21 cellular contexts compared by ENCODE assay signal in genomic region chr10:77431209-77431611, GRCh38.
A peak's percentile ranks its signal among the peaks of the same experiment; 100 is the strongest.
DNase-seq lines count a peak whose midpoint lies in the region; ATAC-seq and TF ChIP-seq lines count a peak whose summit lies in the region.
"Had no signal": no experiment of that assay in that cellular context is flagged by ENCODE, and none has a peak within 500 bp of the region (broad histone marks: within the 10 kb centered on the region; RNA-seq: fewer than 3 reads in every experiment).

No MANE protein-coding gene starts in this region.

- H3K4me1 ChIP-seq in IMR-90 (ENCODE audit: control insufficient read depth, insufficient read depth, low read length) (peaks cover 6% of the 10 kb centered on the region), lower lobe of right lung (peaks cover 6% of the 10 kb centered on the region)
- H3K4me1 ChIP-seq: right atrium auricular region had no signal

- H3K9ac ChIP-seq in IMR-90 (ENCODE audit: low read depth, low read length): no peak overlapping the region

- no peaks in the 10 kb centered on the region for H4K20me1 ChIP-seq in IMR-90 (ENCODE audit: insufficient read depth, low read length)

- dilution Hi-C loops in IMR-90 (cut with HindIII; ENCODE audit: low sequenced_read_pairs, unreplicated experiment): no loop called here

- H3K79me1 ChIP-seq in IMR-90 (ENCODE audit: low read depth in 1 of 2, low read length in 2 of 2): 0 out of 4 replicates have a peak, but pooled peaks cover 0 to 2% of the 10 kb centered on the region in 2 experiments

- no peak overlapping the region for H2AK9ac ChIP-seq in IMR-90 (replicated peaks; ENCODE audit: low read depth, low read length, poor library complexity)

- DNase-seq in ACHN (peak; percentile 13), IMR-90 (no peak), astrocyte of the cerebellum (ENCODE audit: low read depth) (no peak), lower lobe of right lung (no peak), NCI-H1436 (lab: John Stamatoyannopoulos, UW) (no peak), epidermal melanocyte (ENCODE audit: insufficient read length, low spot score) (no peak)
- DNase-seq: activated CD4-positive, alpha-beta T cell treated with anti-CD3 and anti-CD28 coated beads for 48 hours; activated naive CD4-positive, alpha-beta T cell treated with anti-CD3 and anti-CD28 coated beads, Interleukin-2, amount 10 ng/mL, durations not matched to agents 7 days and 5 days; Calu3; effector CD4-positive, alpha-beta T cell; hypothalamus; KBM-7; left colon; naive thymus-derived CD4-positive, alpha-beta T cell; NCI-H1417; NCI-H526; substantia nigra; T-helper 17 cell had no signal

- TF ChIP-seq RAD21 in IMR-90 (IDR thresholded peaks at IDR 0.05; ENCODE audit: low read length): no peak

- 0 out of 2 replicates have a peak overlapping the region, but pooled peaks have one; percentile 8 for H3K4ac ChIP-seq in IMR-90 (ENCODE audit: low read depth, low read length)

- POLR2A ChIA-PET in IMR-90 (lab: Charles Lee; ENCODE audit: unreplicated experiment): no interaction called here

- H4K8ac ChIP-seq in IMR-90 (ENCODE audit: low read depth in 2 of 2, low read length in 2 of 2): no peak overlapping the region

- ATAC-seq in IMR-90 (ENCODE audit: low read depth) (peak; percentile 49), lower lobe of right lung (peak; percentile 53 to 83), GM18505 (IDR thresholded peaks at IDR 0.05; ENCODE audit: unreplicated experiment) (no peak), GM21381 (IDR thresholded peaks at IDR 0.05; ENCODE audit: unreplicated experiment) (no peak)
- ATAC-seq: naive thymus-derived CD4-positive, alpha-beta T cell; T-helper 17 cell had no signal

- in situ Hi-C loops in ACHN (cut with HindIII; ENCODE audit: low pct_ligation_motif_present, low pct_unique_long_range_greater_than_20kb, low sequenced_read_pairs) (no loop called here), IMR-90 (cut with MboI; ENCODE audit: low sequenced_read_pairs) (no loop called here), astrocyte of the cerebellum (cut with HindIII; ENCODE audit: low sequenced_read_pairs) (no loop called here)

- CTCF ChIA-PET in IMR-90 (lab: Yijun Ruan, JAX): no interaction called here

- H3K4me3 ChIP-seq in IMR-90 (ENCODE audit: insufficient read depth, low read depth, low read length): no peak overlapping the region
- H3K4me3 ChIP-seq in astrocyte of the cerebellum (ENCODE audit: low read depth, low read length): no peak overlapping the region
- no peak overlapping the region for H3K4me3 ChIP-seq in lower lobe of right lung
- H3K4me3 ChIP-seq: right atrium auricular region had no signal

- H3K14ac ChIP-seq in IMR-90 (replicated peaks; ENCODE audit: low read depth, low read length): no peak overlapping the region; the same call in 1 of the 2 replicates

- H3K27ac ChIP-seq in IMR-90 (ENCODE audit: insufficient read depth, low read length) (no peak overlapping the region), lower lobe of right lung (no peak overlapping the region)
- H3K27ac ChIP-seq: right atrium auricular region had no signal

- H3K9me3 ChIP-seq in IMR-90 (ENCODE audit: control insufficient read depth, insufficient read depth, low read length): no peaks in the 10 kb centered on the region
- no peaks in the 10 kb centered on the region for H3K9me3 ChIP-seq in lower lobe of right lung
- H3K9me3 ChIP-seq: right atrium auricular region had no signal

- H4K5ac ChIP-seq in IMR-90 (ENCODE audit: low read depth, low read length): no peak overlapping the region

- H2BK15ac ChIP-seq in IMR-90 (ENCODE audit: low read depth, low read length): no peak overlapping the region

- intact Hi-C loops in IMR-90 (cut with micrococcal nuclease) (no loop called here), lower lobe of right lung (cut with DNase I) (no loop called here)

- no peak overlapping the region for H3K4me2 ChIP-seq in IMR-90 (ENCODE audit: low read depth, low read length)

- BruUV-seq in IMR-90 (replicated peaks; lab: Mats Ljungman, UMichigan): no TSS peak

- H2AFZ ChIP-seq in IMR-90 (replicated peaks; ENCODE audit: low read length, poor library complexity): no peak overlapping the region

- H3K18ac ChIP-seq in IMR-90 (ENCODE audit: low read depth, low read length): no peak overlapping the region; the same call in 1 of the 2 replicates

- TF ChIP-seq POLR2A in IMR-90 (IDR thresholded peaks at IDR 0.05; ENCODE audit: low read depth, low read length): no peak
- TF ChIP-seq POLR2A in GM18505 (IDR thresholded peaks at IDR 0.05; ENCODE audit: borderline replicate concordance, extremely low read depth, insufficient read depth, insufficient read length): no peak

- no peak overlapping the region for H4K91ac ChIP-seq in IMR-90 (ENCODE audit: insufficient read depth, low read depth, low read length)

- H3K56ac ChIP-seq in IMR-90 (ENCODE audit: extremely low read depth, insufficient read depth, low read length): no peak overlapping the region

- H3K9me1 ChIP-seq in IMR-90 (ENCODE audit: insufficient read depth, low read length): peaks cover 7% of the 10 kb centered on the region

- no peak overlapping the region for H2BK5ac ChIP-seq in IMR-90 (ENCODE audit: low read depth, low read length, poor library complexity, severe bottlenecking)

- no peak overlapping the region for H3K23ac ChIP-seq in IMR-90 (ENCODE audit: low read depth, low read length)

- no peak overlapping the region for H2AK5ac ChIP-seq in IMR-90 (ENCODE audit: low read depth, low read length)

- H3K36me3 ChIP-seq in IMR-90 (ENCODE audit: control insufficient read depth, insufficient read depth, low read length): no peaks in the 10 kb centered on the region
- H3K36me3 ChIP-seq in lower lobe of right lung: no peaks in the 10 kb centered on the region
- H3K36me3 ChIP-seq: right atrium auricular region had no signal

- no peak overlapping the region for H2BK20ac ChIP-seq in IMR-90 (ENCODE audit: low read depth, low read length)

- H2BK120ac ChIP-seq in IMR-90 (ENCODE audit: low read depth, low read length): no peak overlapping the region

- no peaks in the 10 kb centered on the region for H3K27me3 ChIP-seq in IMR-90 (ENCODE audit: control insufficient read depth, insufficient read depth, low read length)
- no peaks in the 10 kb centered on the region for H3K27me3 ChIP-seq in lower lobe of right lung (ENCODE audit: low read depth)
- H3K27me3 ChIP-seq: right atrium auricular region had no signal

- TF ChIP-seq CTCF in IMR-90 (conservative IDR thresholded peaks at IDR 0.05; ENCODE audit: low read depth, low read length) (0 out of 2 replicates have a peak, but pooled peaks have one; percentile 1), astrocyte of the cerebellum (IDR thresholded peaks at IDR 0.05; ENCODE audit: low read depth, low read length, missing control alignments) (peak; percentile 18), lower lobe of right lung (IDR thresholded peaks at IDR 0.05) (no peak)

TF ChIP-seq in IMR-90, 13 proteins besides CTCF, POLR2A, EP300 and RAD21:
- TF ChIP-seq ELK1 (IDR thresholded peaks at IDR 0.05; ENCODE audit: borderline replicate concordance, low read depth, low read length) (no peak), SMC3 (IDR thresholded peaks at IDR 0.05; ENCODE audit: low read depth, low read length) (no peak), CHD1 (IDR thresholded peaks at IDR 0.05; ENCODE audit: low read depth, low read length) (no peak)

Comparison
In these comparisons a context has a peak if more than half of its experiments do, and no peak if none do; other contexts are left out.
1. ATAC-seq: peak in IMR-90 (single experiment) and lower lobe of right lung (2 of 2); none in GM18505 (single experiment) and GM21381 (single experiment).